9 cellular contexts compared by ENCODE assay signal in genomic region chr17:1460233-1460632, GRCh38. TPM values are rescaled to one million over a fixed set of nuclear protein-coding genes. Genes with fewer than 3 reads are reported as not detected.
DNase-seq lines count a peak whose midpoint lies in the region; ATAC-seq, FAIRE-seq and TF ChIP-seq lines count a peak whose summit lies in the region.
"Had no signal": no experiment of that assay in that cellular context is flagged by ENCODE, and none has a peak within 500 bp of the region (broad histone marks: within the 10 kb centered on the region; RNA-seq: fewer than 3 reads in every experiment).

No MANE protein-coding gene starts in this region.

- WGBS in SK-N-SH (ENCODE audit: low lambda C conversion rate), result 37% methylated on average over 4 of the region's 6 CpGs

- POLR2A ChIA-PET in SK-N-SH (lab: Yijun Ruan, JAX), result interaction anchor here (0.7 to 2.0 kb wide), 3 partner anchors 12 to 114 kb away, joined by 3 to 6 read pairs (median 5); no protein-coding TSS in a partner anchor

- no peak for TF ChIP-seq RAD21 in SK-N-SH (IDR thresholded peaks at IDR 0.05; ENCODE audit: low read length)

- H3K4me3 ChIP-seq in SK-N-SH (ENCODE audit: low read depth in 2 of 2, low read length in 1 of 2) (no peak overlapping the region), left lung (no peak overlapping the region)

- H3K9me3 ChIP-seq in SK-N-SH (no peaks in the 10 kb centered on the region), left lung (no peaks in the 10 kb centered on the region)

- H3F3A ChIP-seq in SK-N-SH (replicated peaks; ENCODE audit: insufficient read depth), result peaks cover 19% of the 10 kb centered on the region

- no peak overlapping the region for H3K9ac ChIP-seq in SK-N-SH

- no peaks in the 10 kb centered on the region for H3K27me3 ChIP-seq in SK-N-SH (ENCODE audit: insufficient read depth)
- H3K27me3 ChIP-seq in left lung, result peaks cover 0 to 9% of the 10 kb centered on the region in 2 donors

- no peak; the same call in 2 of the 3 replicates for ATAC-seq in SK-N-SH treated with all-trans-retinoic acid at 6 μM for 48 hours
- peak; percentile 36 for ATAC-seq in left lung
- ATAC-seq in HG03520 (IDR thresholded peaks at IDR 0.05; ENCODE audit: unreplicated experiment), result no peak
- ATAC-seq in HG02610 (IDR thresholded peaks at IDR 0.05; ENCODE audit: unreplicated experiment), result no peak

- no peak overlapping the region for H2AFZ ChIP-seq in SK-N-SH (ENCODE audit: low read depth)

- intact Hi-C loops in left lung (cut with DNase I), result no loop called here

- H3K9me2 ChIP-seq in SK-N-SH, result no peaks in the 10 kb centered on the region

- H4K20me1 ChIP-seq in SK-N-SH (ENCODE audit: insufficient read depth), result peaks cover 5% of the 10 kb centered on the region; the same call in 1 of the 2 replicates

- H3K27ac ChIP-seq in SK-N-SH (ENCODE audit: low read depth in 2 of 2, low read length in 1 of 2) (0 out of 4 replicates have a peak overlapping the region, but pooled peaks of 1 of the 2 experiments have one; percentile 11), left lung (no peak overlapping the region)
- H3K27ac ChIP-seq: HL-60 had no signal

- no peak for TF ChIP-seq EP300 in SK-N-SH (IDR thresholded peaks at IDR 0.05; ENCODE audit: borderline replicate concordance in 1 of 2, low read depth in 1 of 2, low read length in 1 of 2)

- DNase-seq in SK-N-SH, result no peak
- DNase-seq in cerebellum (ENCODE audit: low spot score), result peak; percentile 86
- DNase-seq in left lung, result peak; percentile 80 to 88
- peak; percentile 30 for DNase-seq in urothelium cell line (ENCODE audit: low spot score)
- DNase-seq in NCI-H146 treated with DMSO at 0.1 percent for 48 hours (lab: John Stamatoyannopoulos, UW; ENCODE audit: unreplicated experiment), result no peak

- no peak overlapping the region for H3K4me2 ChIP-seq in SK-N-SH

- TF ChIP-seq CTCF in SK-N-SH (IDR thresholded peaks at IDR 0.05) (no peak), left lung (IDR thresholded peaks at IDR 0.05) (no peak)

- H3K79me2 ChIP-seq in SK-N-SH (ENCODE audit: insufficient read depth), result peaks cover 8% of the 10 kb centered on the region

- peaks cover 3 to 5% of the 10 kb centered on the region in 2 experiments; a peak in 2 of 4 replicates for H3K4me1 ChIP-seq in SK-N-SH (ENCODE audit: control insufficient read depth in 1 of 2, insufficient read depth in 2 of 2, low read depth in 1 of 2, low read length in 1 of 2)
- peaks cover 16 to 55% of the 10 kb centered on the region in 2 donors for H3K4me1 ChIP-seq in left lung

- no peaks in the 10 kb centered on the region for H3K36me3 ChIP-seq in SK-N-SH (replicated peaks in 1 of 2; ENCODE audit: control insufficient read depth in 1 of 2, insufficient read depth in 2 of 2, low read length in 1 of 2)
- H3K36me3 ChIP-seq in left lung, result peaks cover 0 to 12% of the 10 kb centered on the region in 2 donors

- FAIRE-seq in urothelium cell line (lab: Jason Lieb, UNC), result no peak

- CTCF ChIA-PET in SK-N-SH (lab: Yijun Ruan, JAX), result interaction anchor here (0.8 to 1.0 kb wide), 2 partner anchors 128 to 201 kb away, joined by 3 to 4 read pairs; no protein-coding TSS in a partner anchor

TF ChIP-seq in SK-N-SH, 30 proteins besides CTCF, POLR2A, EP300 and RAD21:
- TF ChIP-seq EZH2phosphoT487 (IDR thresholded peaks at IDR 0.05; ENCODE audit: borderline replicate concordance, low read depth) (no peak), PBX3 (IDR thresholded peaks at IDR 0.05) (no peak), YY1 (IDR thresholded peaks at IDR 0.05; ENCODE audit: low read depth) (no peak), FOSL2 (IDR thresholded peaks at IDR 0.05; ENCODE audit: borderline replicate concordance, low read depth) (peak; percentile 41; the same call in 1 of the 2 replicates), GABPA (IDR thresholded peaks at IDR 0.05; ENCODE audit: low read depth) (no peak), TEAD4 (IDR thresholded peaks at IDR 0.05; ENCODE audit: borderline replicate concordance, insufficient read depth) (no peak), FOXJ3 (CRISPR knock-in tag; IDR thresholded peaks at IDR 0.05) (no peak)

TF ChIP-seq in SK-N-SH treated with all-trans-retinoic acid at 6 μM for 48 hours, 23 proteins besides CTCF, POLR2A, EP300 and RAD21:
- TF ChIP-seq POU6F1 (CRISPR knock-in tag; IDR thresholded peaks at IDR 0.05; ENCODE audit: borderline replicate concordance, low read depth) (no peak), BACH2 (CRISPR knock-in tag; IDR thresholded peaks at IDR 0.05; ENCODE audit: borderline replicate concordance) (no peak), ZFP30 (CRISPR knock-in tag; IDR thresholded peaks at IDR 0.05) (no peak), TOX (CRISPR knock-in tag; IDR thresholded peaks at IDR 0.05; ENCODE audit: borderline replicate concordance) (no peak), RARB (CRISPR knock-in tag; IDR thresholded peaks at IDR 0.05) (no peak), ARNTL (CRISPR knock-in tag; IDR thresholded peaks at IDR 0.05; ENCODE audit: borderline replicate concordance, low read depth) (no peak), ZNF565 (CRISPR knock-in tag; conservative IDR thresholded peaks at IDR 0.05; ENCODE audit: low read depth) (no peak), OSR1 (CRISPR knock-in tag; IDR thresholded peaks at IDR 0.05) (no peak), CREB5 (CRISPR knock-in tag; IDR thresholded peaks at IDR 0.05; ENCODE audit: low read depth) (no peak)

RNA-seq across cellular contexts. Expression of gene CRK, which starts 4.2 kb away (rescaled TPM):
- 50.7 and 63.5 TPM in 2 replicates for polyA plus RNA-seq in SK-N-SH (2012; rRNA removed)
- 73.3 and 80.8 TPM in 2 replicates for polyA plus RNA-seq in SK-N-SH (2012; cell fraction: cytosol; rRNA removed)
- polyA plus RNA-seq in SK-N-SH (2012; cell fraction: nucleus; rRNA removed), result 22.6 and 29.4 TPM in 2 replicates
- total RNA-seq in cerebellum (76.1 TPM), left lung (10 to 100 TPM; 65.4 to 84.0 TPM)

RNA-seq across cellular contexts. Expression of gene MYO1C, which starts 32.3 kb away (rescaled TPM):
- 98.0 and 102 TPM in 2 replicates for polyA plus RNA-seq in SK-N-SH (2012; rRNA removed)
- polyA plus RNA-seq in SK-N-SH (2012; cell fraction: cytosol; rRNA removed), result 44.7 and 60.5 TPM in 2 replicates
- 250 and 284 TPM in 2 replicates for polyA plus RNA-seq in SK-N-SH (2012; cell fraction: nucleus; rRNA removed)
- total RNA-seq in cerebellum, result 8.8 TPM
- total RNA-seq in left lung, result 100 to 1,000 TPM; 242 to 282 TPM

RNA-seq across cellular contexts. Expression of gene INPP5K, which starts 56.2 kb away (rescaled TPM):
- 26.2 and 28.6 TPM in 2 replicates for polyA plus RNA-seq in SK-N-SH (2012; rRNA removed)
- polyA plus RNA-seq in SK-N-SH (2012; cell fraction: cytosol; rRNA removed), result 15.2 and 21.1 TPM in 2 replicates
- polyA plus RNA-seq in SK-N-SH (2012; cell fraction: nucleus; rRNA removed), result 55.3 and 72.1 TPM in 2 replicates
- total RNA-seq in cerebellum (30.8 TPM), left lung (10 to 100 TPM; 41.9 to 51.1 TPM)

Comparison
In these comparisons a context has a peak if more than half of its experiments do, and no peak if none do; other contexts are left out.
1. DNase-seq: peak in cerebellum (single experiment), left lung (2 of 2) and urothelium cell line (single experiment); none in SK-N-SH (single experiment) and NCI-H146 treated with DMSO at 0.1 percent for 48 hours (single experiment).
2. RNA of gene MYO1C, which starts 32.3 kb away (total RNA-seq): 242 to 282 TPM in left lung; 8.8 TPM in cerebellum (single experiment); every median in the first group is over 10 times any median in the second.